ENCODE assay signal across 8 cellular contexts in the genomic region with DNA sequence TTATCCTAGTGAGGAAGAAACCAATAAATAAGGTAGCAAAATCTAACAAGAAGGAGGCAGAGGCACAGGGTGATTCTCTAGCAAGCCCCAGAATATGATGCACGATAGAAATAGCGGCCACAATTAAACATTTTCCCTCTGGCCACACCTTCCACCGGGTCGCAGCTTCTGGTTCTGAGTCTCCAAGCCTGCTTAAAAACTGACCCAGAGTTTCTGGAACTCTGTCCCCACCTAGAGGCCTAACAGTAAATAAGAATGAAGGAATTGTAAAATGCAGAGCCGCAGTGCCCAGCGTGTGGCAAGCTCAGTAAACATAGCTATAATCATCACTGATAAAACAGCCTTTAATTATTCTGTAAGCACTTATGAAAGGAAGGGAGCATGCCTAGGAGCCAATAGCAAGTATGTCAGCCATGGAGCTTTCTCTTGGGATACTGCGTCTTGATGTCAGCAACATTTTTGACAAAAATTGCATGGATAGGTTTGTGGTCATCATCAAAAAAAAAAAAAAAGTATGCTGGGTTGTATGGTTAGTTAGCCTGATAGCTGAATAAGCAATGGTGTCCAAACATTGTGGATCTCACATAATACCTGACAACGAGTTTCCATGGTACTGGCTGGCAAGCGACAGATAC.
DNase-seq lines count a peak whose midpoint lies in the region; ATAC-seq and TF ChIP-seq lines count a peak whose summit lies in the region.

No MANE protein-coding gene starts in this region.

- no peak overlapping the region for H3T11ph ChIP-seq in H9 (ENCODE audit: low read length)

- no peak overlapping the region for H2AK5ac ChIP-seq in H9 (ENCODE audit: insufficient read length, low read length)

- no peak overlapping the region for H3K4me3 Mint-ChIP-seq in H9

- no peak overlapping the region for H2AFZ ChIP-seq in H9 (ENCODE audit: low read length)

- ATAC-seq in body of pancreas: peak; percentile 73
- peak; percentile 61 for ATAC-seq in left lung
- ATAC-seq in GM21360 (IDR thresholded peaks at IDR 0.05; ENCODE audit: unreplicated experiment): no peak

- DNase-seq in COR-L47 (lab: John Stamatoyannopoulos, UW): peak; percentile 87
- peak; percentile 48 for DNase-seq in H9
- peak; percentile 82 for DNase-seq in NCI-H446 treated with DMSO at 0.1 percent for 48 hours (lab: John Stamatoyannopoulos, UW)
- DNase-seq in body of pancreas: peak; percentile 25 to 44 (median 31)
- DNase-seq in left lung: no peak
- no peak for DNase-seq in activated T-cell treated with anti-CD3 and anti-CD28 coated beads, Interleukin-2, amount 50 U/mL, for 1 hour
- DNase-seq in cortex of kidney (lab: John Stamatoyannopoulos, UW): no peak

- H2BK12ac ChIP-seq in H9 (ENCODE audit: insufficient read length, low read depth, low read length): no peak overlapping the region

- H3K4ac ChIP-seq in H9 (ENCODE audit: low read depth, low read length): no peak overlapping the region

- H3K27ac ChIP-seq in H9 (ENCODE audit: insufficient read length, low read depth, low read length): no peak overlapping the region
- H3K27ac ChIP-seq in body of pancreas: no peak overlapping the region
- no peak overlapping the region for H3K27ac ChIP-seq in left lung

- no peaks in the 10 kb centered on the region for H4K20me1 ChIP-seq in H9 (ENCODE audit: control insufficient read depth, insufficient read depth, insufficient read length)

- no peaks in the 10 kb centered on the region for H3K36me3 ChIP-seq in body of pancreas (replicated peaks in 1 of 2; ENCODE audit: insufficient read depth in 1 of 2, low read depth in 2 of 2)
- H3K36me3 ChIP-seq in left lung: no peaks in the 10 kb centered on the region

- H3K36me3 Mint-ChIP-seq in H9 (ENCODE audit: insufficient read depth in 1 of 3, low read depth in 3 of 3): peaks cover 0 to 16% (median 0%) of the 10 kb centered on the region in 3 experiments; a peak in 5 of 7 replicates

- no peaks in the 10 kb centered on the region for H3K79me2 ChIP-seq in H9 (ENCODE audit: insufficient read depth, low read length)

- H2BK15ac ChIP-seq in H9 (ENCODE audit: low read depth, low read length): no peak overlapping the region

- no peak overlapping the region for H4K8ac ChIP-seq in H9 (replicated peaks; ENCODE audit: insufficient read length, low read depth, low read length)

- TF ChIP-seq POLR2A in body of pancreas (IDR thresholded peaks at IDR 0.05): no peak

- no peaks in the 10 kb centered on the region for H3K23me2 ChIP-seq in H9 (ENCODE audit: insufficient read length, low read depth, low read length, poor library complexity, severe bottlenecking)

- no peak overlapping the region for H3K9ac ChIP-seq in H9 (ENCODE audit: extremely low read depth, insufficient read length, low read length)

- no peaks in the 10 kb centered on the region for H3K27me3 ChIP-seq in H9 (ENCODE audit: insufficient read depth, low read length)
- no peaks in the 10 kb centered on the region for H3K27me3 ChIP-seq in body of pancreas
- H3K27me3 ChIP-seq in left lung: no peaks in the 10 kb centered on the region

- peaks cover 14 to 18% of the 10 kb centered on the region in 2 experiments for H3K4me1 Mint-ChIP-seq in H9

- no peaks in the 10 kb centered on the region for H3K9me3 ChIP-seq in H9 (ENCODE audit: control insufficient read depth, low read depth, low read length)
- H3K9me3 ChIP-seq in body of pancreas: no peaks in the 10 kb centered on the region
- no peaks in the 10 kb centered on the region for H3K9me3 ChIP-seq in left lung

- no peak overlapping the region for H4K91ac ChIP-seq in H9 (ENCODE audit: insufficient read length, low read depth, low read length)

- peaks cover 1% of the 10 kb centered on the region; the same call in 1 of the 2 replicates for H3K27me3 Mint-ChIP-seq in H9 (ENCODE audit: low read depth)

- H3K79me1 ChIP-seq in H9 (ENCODE audit: insufficient read depth, low read depth, low read length, poor library complexity, severe bottlenecking): no peaks in the 10 kb centered on the region

- H4K5ac ChIP-seq in H9 (ENCODE audit: insufficient read length, low read depth, low read length): no peak overlapping the region

- H3K4me3 ChIP-seq in body of pancreas (no peak overlapping the region), left lung (no peak overlapping the region)

- H3K4me1 ChIP-seq in H9 (ENCODE audit: insufficient read depth, low read length): no peaks in the 10 kb centered on the region; the same call in 1 of the 2 replicates
- no peaks in the 10 kb centered on the region for H3K4me1 ChIP-seq in body of pancreas
- H3K4me1 ChIP-seq in left lung: no peaks in the 10 kb centered on the region

- H2BK120ac ChIP-seq in H9 (ENCODE audit: low read depth, low read length, poor library complexity, severe bottlenecking): no peak overlapping the region

- no peak overlapping the region for H3K18ac ChIP-seq in H9 (ENCODE audit: insufficient read length, low read depth, low read length)

- no peak overlapping the region for H3K27ac Mint-ChIP-seq in H9

- TF ChIP-seq CTCF in H9 (conservative IDR thresholded peaks at IDR 0.05) (peak; percentile 80), body of pancreas (IDR thresholded peaks at IDR 0.05) (peak; percentile 40 to 76 (median 61)), left lung (IDR thresholded peaks at IDR 0.05) (peak in 1 of 2 donors; percentile 14)

- no CpG with 5 or more reads among the region's 9 CpGs for WGBS in H9 (ENCODE audit: extremely low coverage, insufficient read length, low lambda C conversion rate)
- WGBS in body of pancreas, 2 donors: 20 to 22% methylated on average over 9 of the region's 9 CpGs

- intact Hi-C loops in body of pancreas (cut with DNase I) (no loop called here), left lung (cut with DNase I) (no loop called here)

- peaks cover 7 to 14% of the 10 kb centered on the region in 2 experiments; a peak in 4 of 5 replicates for H3K9me3 Mint-ChIP-seq in H9

- no peak overlapping the region for H2BK20ac ChIP-seq in H9 (ENCODE audit: low read depth, low read length, poor library complexity, severe bottlenecking)

- no peak overlapping the region for H3K14ac ChIP-seq in H9 (ENCODE audit: insufficient read depth, low read length)

- H3K4me2 ChIP-seq in H9 (ENCODE audit: insufficient read depth, insufficient read length, low read length): no peak overlapping the region

- no peak overlapping the region for H3K23ac ChIP-seq in H9 (ENCODE audit: insufficient read length, low read depth, low read length)

- H3K56ac ChIP-seq in H9 (ENCODE audit: insufficient read length, low read depth, low read length): no peak overlapping the region

- no peak overlapping the region for H2BK5ac ChIP-seq in H9 (ENCODE audit: insufficient read length, low read length)

Comparison
In these comparisons a context has a peak if more than half of its experiments do, and no peak if none do; other contexts are left out.
1. DNase-seq: peak in COR-L47 (single experiment), H9 (single experiment), NCI-H446 treated with DMSO at 0.1 percent for 48 hours (single experiment) and body of pancreas (4 of 4); none in left lung (0 of 2), activated T-cell treated with anti-CD3 and anti-CD28 coated beads, Interleukin-2, amount 50 U/mL, for 1 hour (single experiment) and cortex of kidney (single experiment).